1 cellular context compared by ENCODE assay signal in the genomic region with DNA sequence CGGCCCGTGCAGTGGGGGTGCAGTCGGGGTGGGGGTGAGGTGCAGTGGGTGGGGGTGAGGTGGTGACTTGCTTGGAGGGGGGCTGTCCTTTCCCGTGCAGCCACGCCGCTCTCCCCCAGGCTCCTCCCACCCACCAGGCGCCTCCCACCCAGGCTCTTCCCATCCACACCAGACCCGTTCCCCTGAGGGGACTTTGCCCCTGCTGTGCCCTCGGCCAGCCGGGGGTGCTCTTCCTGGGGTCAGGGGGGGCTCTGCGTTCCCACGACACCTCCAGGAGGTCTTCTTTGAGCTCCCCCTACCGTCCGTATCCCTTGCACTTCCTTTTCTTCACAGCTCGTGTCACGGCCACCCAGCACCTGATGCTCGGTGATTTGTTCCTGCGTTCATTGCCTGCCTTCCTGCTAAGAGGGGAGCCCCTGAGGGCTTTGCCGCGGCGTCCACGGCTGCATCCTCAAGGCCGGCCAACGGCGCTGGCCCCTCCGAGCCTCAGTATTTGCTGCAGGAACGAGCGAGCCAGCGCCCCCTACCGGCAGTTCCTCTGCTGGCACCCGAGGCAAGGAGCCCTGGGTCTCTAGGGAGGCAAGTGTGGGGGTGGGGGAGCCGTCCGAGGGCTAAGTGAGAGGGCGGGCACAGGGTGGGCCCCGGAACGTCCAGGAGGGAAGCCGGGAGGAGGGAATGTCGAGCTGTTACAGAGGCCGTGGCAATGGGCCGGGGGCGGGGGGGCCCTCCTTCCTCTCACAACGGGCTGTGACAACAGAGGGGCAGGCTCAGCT.
TF ChIP-seq lines count a peak whose summit lies in the region.

No MANE protein-coding gene starts in this region.

TF ChIP-seq in WTC11, 78 proteins besides CTCF, POLR2A, EP300 and RAD21 (continued from another document and continues in another):
- no peak for TF ChIP-seq ZNF425 (CRISPR knock-in tag; conservative IDR thresholded peaks at IDR 0.05)
- TF ChIP-seq E2F4 (CRISPR knock-in tag; IDR thresholded peaks at IDR 0.05; ENCODE audit: borderline replicate concordance, low read depth), result no peak
- TF ChIP-seq PRRX2 (CRISPR knock-in tag; IDR thresholded peaks at IDR 0.05), result no peak
- TF ChIP-seq, protein P1, sequence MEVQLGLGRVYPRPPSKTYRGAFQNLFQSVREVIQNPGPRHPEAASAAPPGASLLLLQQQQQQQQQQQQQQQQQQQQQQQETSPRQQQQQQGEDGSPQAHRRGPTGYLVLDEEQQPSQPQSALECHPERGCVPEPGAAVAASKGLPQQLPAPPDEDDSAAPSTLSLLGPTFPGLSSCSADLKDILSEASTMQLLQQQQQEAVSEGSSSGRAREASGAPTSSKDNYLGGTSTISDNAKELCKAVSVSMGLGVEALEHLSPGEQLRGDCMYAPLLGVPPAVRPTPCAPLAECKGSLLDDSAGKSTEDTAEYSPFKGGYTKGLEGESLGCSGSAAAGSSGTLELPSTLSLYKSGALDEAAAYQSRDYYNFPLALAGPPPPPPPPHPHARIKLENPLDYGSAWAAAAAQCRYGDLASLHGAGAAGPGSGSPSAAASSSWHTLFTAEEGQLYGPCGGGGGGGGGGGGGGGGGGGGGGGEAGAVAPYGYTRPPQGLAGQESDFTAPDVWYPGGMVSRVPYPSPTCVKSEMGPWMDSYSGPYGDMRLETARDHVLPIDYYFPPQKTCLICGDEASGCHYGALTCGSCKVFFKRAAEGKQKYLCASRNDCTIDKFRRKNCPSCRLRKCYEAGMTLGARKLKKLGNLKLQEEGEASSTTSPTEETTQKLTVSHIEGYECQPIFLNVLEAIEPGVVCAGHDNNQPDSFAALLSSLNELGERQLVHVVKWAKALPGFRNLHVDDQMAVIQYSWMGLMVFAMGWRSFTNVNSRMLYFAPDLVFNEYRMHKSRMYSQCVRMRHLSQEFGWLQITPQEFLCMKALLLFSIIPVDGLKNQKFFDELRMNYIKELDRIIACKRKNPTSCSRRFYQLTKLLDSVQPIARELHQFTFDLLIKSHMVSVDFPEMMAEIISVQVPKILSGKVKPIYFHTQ (CRISPR knock-in tag; IDR thresholded peaks at IDR 0.05), result no peak
- peak; percentile 70 for TF ChIP-seq MAX (CRISPR knock-in tag; IDR thresholded peaks at IDR 0.05)
- TF ChIP-seq MXD4 (CRISPR knock-in tag; IDR thresholded peaks at IDR 0.05; ENCODE audit: borderline replicate concordance), result no peak
- no peak for TF ChIP-seq ZNF138 (CRISPR knock-in tag; conservative IDR thresholded peaks at IDR 0.05)
- TF ChIP-seq OVOL2 (CRISPR knock-in tag; IDR thresholded peaks at IDR 0.05; ENCODE audit: borderline replicate concordance), result no peak
- TF ChIP-seq CREM (CRISPR knock-in tag; IDR thresholded peaks at IDR 0.05), result no peak
- TF ChIP-seq NFYB (CRISPR knock-in tag; conservative IDR thresholded peaks at IDR 0.05; ENCODE audit: low read depth), result no peak
- peak; percentile 60; the same call in 1 of the 2 replicates for TF ChIP-seq SP1 (CRISPR knock-in tag; conservative IDR thresholded peaks at IDR 0.05)
- no peak for TF ChIP-seq NFATC4 (CRISPR knock-in tag; IDR thresholded peaks at IDR 0.05)
- TF ChIP-seq ZNF396 (CRISPR knock-in tag; IDR thresholded peaks at IDR 0.05; ENCODE audit: borderline replicate concordance), result no peak
- TF ChIP-seq, protein P2, sequence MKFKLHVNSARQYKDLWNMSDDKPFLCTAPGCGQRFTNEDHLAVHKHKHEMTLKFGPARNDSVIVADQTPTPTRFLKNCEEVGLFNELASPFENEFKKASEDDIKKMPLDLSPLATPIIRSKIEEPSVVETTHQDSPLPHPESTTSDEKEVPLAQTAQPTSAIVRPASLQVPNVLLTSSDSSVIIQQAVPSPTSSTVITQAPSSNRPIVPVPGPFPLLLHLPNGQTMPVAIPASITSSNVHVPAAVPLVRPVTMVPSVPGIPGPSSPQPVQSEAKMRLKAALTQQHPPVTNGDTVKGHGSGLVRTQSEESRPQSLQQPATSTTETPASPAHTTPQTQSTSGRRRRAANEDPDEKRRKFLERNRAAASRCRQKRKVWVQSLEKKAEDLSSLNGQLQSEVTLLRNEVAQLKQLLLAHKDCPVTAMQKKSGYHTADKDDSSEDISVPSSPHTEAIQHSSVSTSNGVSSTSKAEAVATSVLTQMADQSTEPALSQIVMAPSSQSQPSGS (CRISPR knock-in tag; IDR thresholded peaks at IDR 0.05; ENCODE audit: borderline replicate concordance, low read depth), result no peak
- TF ChIP-seq FOXP4 (CRISPR knock-in tag; IDR thresholded peaks at IDR 0.05), result no peak
- no peak for TF ChIP-seq PREB (CRISPR knock-in tag; IDR thresholded peaks at IDR 0.05; ENCODE audit: borderline replicate concordance)
- TF ChIP-seq, protein P3, sequence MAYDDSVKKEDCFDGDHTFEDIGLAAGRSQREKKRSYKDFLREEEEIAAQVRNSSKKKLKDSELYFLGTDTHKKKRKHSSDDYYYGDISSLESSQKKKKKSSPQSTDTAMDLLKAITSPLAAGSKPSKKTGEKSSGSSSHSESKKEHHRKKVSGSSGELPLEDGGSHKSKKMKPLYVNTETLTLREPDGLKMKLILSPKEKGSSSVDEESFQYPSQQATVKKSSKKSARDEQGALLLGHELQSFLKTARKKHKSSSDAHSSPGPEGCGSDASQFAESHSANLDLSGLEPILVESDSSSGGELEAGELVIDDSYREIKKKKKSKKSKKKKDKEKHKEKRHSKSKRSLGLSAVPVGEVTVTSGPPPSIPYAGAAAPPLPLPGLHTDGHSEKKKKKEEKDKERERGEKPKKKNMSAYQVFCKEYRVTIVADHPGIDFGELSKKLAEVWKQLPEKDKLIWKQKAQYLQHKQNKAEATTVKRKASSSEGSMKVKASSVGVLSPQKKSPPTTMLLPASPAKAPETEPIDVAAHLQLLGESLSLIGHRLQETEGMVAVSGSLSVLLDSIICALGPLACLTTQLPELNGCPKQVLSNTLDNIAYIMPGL (CRISPR knock-in tag; IDR thresholded peaks at IDR 0.05), result peak; percentile 76
- TF ChIP-seq HMGA2 (CRISPR knock-in tag; IDR thresholded peaks at IDR 0.05), result no peak
- TF ChIP-seq KAT7 (CRISPR knock-in tag; IDR thresholded peaks at IDR 0.05; ENCODE audit: borderline replicate concordance), result no peak
- TF ChIP-seq, protein P4, sequence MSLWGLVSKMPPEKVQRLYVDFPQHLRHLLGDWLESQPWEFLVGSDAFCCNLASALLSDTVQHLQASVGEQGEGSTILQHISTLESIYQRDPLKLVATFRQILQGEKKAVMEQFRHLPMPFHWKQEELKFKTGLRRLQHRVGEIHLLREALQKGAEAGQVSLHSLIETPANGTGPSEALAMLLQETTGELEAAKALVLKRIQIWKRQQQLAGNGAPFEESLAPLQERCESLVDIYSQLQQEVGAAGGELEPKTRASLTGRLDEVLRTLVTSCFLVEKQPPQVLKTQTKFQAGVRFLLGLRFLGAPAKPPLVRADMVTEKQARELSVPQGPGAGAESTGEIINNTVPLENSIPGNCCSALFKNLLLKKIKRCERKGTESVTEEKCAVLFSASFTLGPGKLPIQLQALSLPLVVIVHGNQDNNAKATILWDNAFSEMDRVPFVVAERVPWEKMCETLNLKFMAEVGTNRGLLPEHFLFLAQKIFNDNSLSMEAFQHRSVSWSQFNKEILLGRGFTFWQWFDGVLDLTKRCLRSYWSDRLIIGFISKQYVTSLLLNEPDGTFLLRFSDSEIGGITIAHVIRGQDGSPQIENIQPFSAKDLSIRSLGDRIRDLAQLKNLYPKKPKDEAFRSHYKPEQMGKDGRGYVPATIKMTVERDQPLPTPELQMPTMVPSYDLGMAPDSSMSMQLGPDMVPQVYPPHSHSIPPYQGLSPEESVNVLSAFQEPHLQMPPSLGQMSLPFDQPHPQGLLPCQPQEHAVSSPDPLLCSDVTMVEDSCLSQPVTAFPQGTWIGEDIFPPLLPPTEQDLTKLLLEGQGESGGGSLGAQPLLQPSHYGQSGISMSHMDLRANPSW (CRISPR knock-in tag; conservative IDR thresholded peaks at IDR 0.05; ENCODE audit: low read depth), result no peak
- TF ChIP-seq ZBTB21 (CRISPR knock-in tag; IDR thresholded peaks at IDR 0.05; ENCODE audit: borderline replicate concordance), result no peak
- TF ChIP-seq, protein P5, sequence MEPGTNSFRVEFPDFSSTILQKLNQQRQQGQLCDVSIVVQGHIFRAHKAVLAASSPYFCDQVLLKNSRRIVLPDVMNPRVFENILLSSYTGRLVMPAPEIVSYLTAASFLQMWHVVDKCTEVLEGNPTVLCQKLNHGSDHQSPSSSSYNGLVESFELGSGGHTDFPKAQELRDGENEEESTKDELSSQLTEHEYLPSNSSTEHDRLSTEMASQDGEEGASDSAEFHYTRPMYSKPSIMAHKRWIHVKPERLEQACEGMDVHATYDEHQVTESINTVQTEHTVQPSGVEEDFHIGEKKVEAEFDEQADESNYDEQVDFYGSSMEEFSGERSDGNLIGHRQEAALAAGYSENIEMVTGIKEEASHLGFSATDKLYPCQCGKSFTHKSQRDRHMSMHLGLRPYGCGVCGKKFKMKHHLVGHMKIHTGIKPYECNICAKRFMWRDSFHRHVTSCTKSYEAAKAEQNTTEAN (CRISPR knock-in tag; IDR thresholded peaks at IDR 0.05), result no peak
- TF ChIP-seq NR2C2 (CRISPR knock-in tag; IDR thresholded peaks at IDR 0.05), result no peak
- peak; percentile 24; the same call in 1 of the 2 replicates for TF ChIP-seq ZNF281 (CRISPR knock-in tag; IDR thresholded peaks at IDR 0.05)
- no peak for TF ChIP-seq RELA (CRISPR knock-in tag; IDR thresholded peaks at IDR 0.05; ENCODE audit: borderline replicate concordance)
